Comparison of ENCODE assay signal across 9 cellular contexts in the genomic region with DNA sequence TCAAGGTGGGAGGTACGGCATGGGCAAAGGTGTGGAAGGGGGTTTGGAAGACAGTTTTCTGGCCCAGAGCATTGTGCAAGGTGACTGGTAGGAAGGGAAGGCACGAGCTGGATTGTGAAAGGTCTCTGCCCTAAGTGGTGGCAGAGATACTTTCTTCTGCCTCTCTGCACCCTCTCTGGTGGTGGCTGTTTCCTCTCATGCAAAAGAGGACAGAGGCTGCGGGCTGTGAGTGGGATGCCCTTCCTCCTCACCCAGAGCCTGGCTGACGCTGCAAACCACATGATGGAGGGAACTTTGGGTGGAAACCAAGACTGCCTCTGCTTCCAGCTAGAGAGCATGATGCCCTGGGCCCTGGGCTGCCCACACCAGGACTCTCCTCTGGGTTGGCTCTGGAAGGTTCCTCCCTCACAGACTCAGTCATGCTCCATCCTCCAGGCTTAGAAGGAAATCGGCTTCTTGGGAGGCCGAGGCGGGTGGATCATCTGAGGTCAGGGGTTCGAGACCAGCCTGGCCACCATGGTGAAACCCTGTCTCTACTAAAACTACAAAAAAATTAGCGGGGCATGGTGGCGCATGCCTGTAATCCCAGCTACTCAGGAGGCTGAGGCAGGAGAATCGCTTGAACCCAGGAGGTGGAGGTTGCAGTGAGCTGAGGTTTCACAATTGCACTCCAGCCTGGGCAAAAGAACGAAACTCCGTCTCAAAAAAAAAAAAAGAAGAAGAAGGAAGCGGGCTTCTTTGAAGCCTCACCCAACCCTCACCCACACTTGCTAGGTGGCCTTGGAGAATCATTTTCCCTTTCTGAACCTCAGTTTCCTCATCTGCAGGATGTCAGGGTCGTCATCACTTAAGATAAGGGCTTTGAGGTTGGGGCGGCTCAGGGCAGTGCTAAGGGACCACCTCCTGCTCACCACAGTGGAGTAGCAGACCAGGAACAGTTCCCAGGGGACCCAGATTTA. TPM values are rescaled to one million over a fixed set of nuclear protein-coding genes. Genes with fewer than 3 reads are reported as not detected.
A peak's percentile ranks its signal among the peaks of the same experiment; 100 is the strongest.
DNase-seq lines count a peak whose midpoint lies in the region; ATAC-seq and TF ChIP-seq lines count a peak whose summit lies in the region.
"Had no signal": no experiment of that assay in that cellular context is flagged by ENCODE, and none has a peak within 500 bp of the region (broad histone marks: within the 10 kb centered on the region; RNA-seq: fewer than 3 reads in every experiment).

No MANE protein-coding gene starts in this region.

- no peaks in the 10 kb centered on the region for H3K4me1 ChIP-seq in lung (ENCODE audit: control insufficient read depth in 2 of 2, insufficient read depth in 2 of 2, low read length in 2 of 2)
- H3K4me1 ChIP-seq in testis, result no peaks in the 10 kb centered on the region
- no peaks in the 10 kb centered on the region for H3K4me1 ChIP-seq in ovary (ENCODE audit: insufficient read depth)
- no peaks in the 10 kb centered on the region for H3K4me1 ChIP-seq in uterus

- intact Hi-C loops in testis (cut with DNase I; ENCODE audit: low total_unique reads) (no loop called here), ovary (cut with DNase I) (no loop called here), uterus (cut with DNase I; ENCODE audit: low total_unique reads) (no loop called here)

- H3K27ac ChIP-seq in lung (ENCODE audit: low read depth in 1 of 2, low read length in 1 of 2), result no peak overlapping the region
- no peak overlapping the region for H3K27ac ChIP-seq in testis
- H3K27ac ChIP-seq in ovary, result no peak overlapping the region
- H3K27ac ChIP-seq in uterus, result no peak overlapping the region

- no peaks in the 10 kb centered on the region for H3K36me3 ChIP-seq in lung (ENCODE audit: control insufficient read depth in 2 of 2, insufficient read depth in 2 of 2, low read length in 2 of 2)
- H3K36me3 ChIP-seq in testis (ENCODE audit: low read depth, missing control alignments), result no peaks in the 10 kb centered on the region
- no peaks in the 10 kb centered on the region for H3K36me3 ChIP-seq in ovary
- no peaks in the 10 kb centered on the region for H3K36me3 ChIP-seq in uterus

- DNase-seq in GM20000 (ENCODE audit: low spot score) (peak; percentile 55), activated T-cell treated with anti-CD3 and anti-CD28 coated beads for 24 hours (ENCODE audit: low read depth) (peak; percentile 71), lung (ENCODE audit: low spot score) (peak; percentile 56), testis (peak; percentile 41), ovary (no peak), uterus (no peak), A172 (ENCODE audit: low spot score) (no peak)
- peak; percentile 82 for DNase-seq in Jurkat, Clone E6-1 (ENCODE audit: low read depth, low spot score)

- H3K9me3 ChIP-seq in lung (ENCODE audit: control insufficient read depth in 2 of 2, insufficient read depth in 1 of 2, low read length in 1 of 2), result no peaks in the 10 kb centered on the region
- H3K9me3 ChIP-seq in testis, result no peaks in the 10 kb centered on the region
- H3K9me3 ChIP-seq in ovary, result no peaks in the 10 kb centered on the region
- no peaks in the 10 kb centered on the region for H3K9me3 ChIP-seq in uterus

- TF ChIP-seq CTCF in GM20000 (IDR thresholded peaks at IDR 0.05; ENCODE audit: extremely low read depth, missing control alignments), result no peak
- no peak for TF ChIP-seq CTCF in lung (IDR thresholded peaks at IDR 0.05; ENCODE audit: control extremely low read depth, extremely low read depth)
- TF ChIP-seq CTCF in testis (IDR thresholded peaks at IDR 0.05), result no peak
- TF ChIP-seq CTCF in ovary (IDR thresholded peaks at IDR 0.05), result no peak
- no peak for TF ChIP-seq CTCF in uterus (IDR thresholded peaks at IDR 0.05)

- no peak for TF ChIP-seq POLR2A in testis (IDR thresholded peaks at IDR 0.05)
- TF ChIP-seq POLR2A in ovary (IDR thresholded peaks at IDR 0.05), result no peak
- no peak for TF ChIP-seq POLR2A in uterus (IDR thresholded peaks at IDR 0.05)

- ATAC-seq in lung (ENCODE audit: insufficient read depth, low FRiP score), result peak; percentile 67

- 40 to 64% methylated on average over 16 of the region's 16 CpGs for WGBS in lung, 2 donors
- 82 to 88% methylated on average over 15 to 16 of the region's 16 CpGs for WGBS in testis, 2 donors
- 85 to 91% (median 85%) methylated on average over 16 of the region's 16 CpGs for WGBS in ovary, 3 donors

- H3K27me3 ChIP-seq in lung (ENCODE audit: control insufficient read depth, insufficient read depth) (no peaks in the 10 kb centered on the region), testis (no peaks in the 10 kb centered on the region), ovary (no peaks in the 10 kb centered on the region), uterus (no peaks in the 10 kb centered on the region)

- TF ChIP-seq EP300 in ovary (IDR thresholded peaks at IDR 0.05), result no peak

- no peak overlapping the region for H3K4me3 ChIP-seq in Jurkat, Clone E6-1 (ENCODE audit: low read length)
- H3K4me3 ChIP-seq in lung (no peak overlapping the region), testis (no peak overlapping the region), ovary (no peak overlapping the region), uterus (no peak overlapping the region)

RNA-seq across cellular contexts. Expression of a gene that starts 8.3 kb away (rescaled TPM):
- polyA plus RNA-seq in Jurkat, Clone E6-1 (2012; ENCODE audit: insufficient read depth, insufficient read length), result 10.3 TPM
- total RNA-seq in lung, result 10 to 100 TPM; 12.4 to 27.8 TPM
- polyA plus RNA-seq in lung, result 10 to 100 TPM; 13.4 to 39.6 TPM
- 1 to 10 TPM; 5.0 to 8.6 TPM for total RNA-seq in testis
- 7.9 TPM for polyA plus RNA-seq in testis (ENCODE audit: insufficient read depth, low read depth, low replicate concordance)
- total RNA-seq in ovary, result 10 to 100 TPM in 1 of 7 donors, 1 to 10 TPM in 6; 1.8 to 10.9 (median 3.7) TPM
- polyA plus RNA-seq in ovary, result 1 to 10 TPM; 1.4 to 2.4 TPM
- 1 to 10 TPM in 3 of 4 donors, not detected in 1; 1.3 to 10.0 (median 4.7) TPM for total RNA-seq in uterus
- 0.33 and 1.0 TPM in 2 replicates for total RNA-seq in A172 (2014; rRNA removed; shearing (Covaris generic))
- total RNA-seq: M059J had no signal

Comparison
In these comparisons a context has a peak if more than half of its experiments do, and no peak if none do; other contexts are left out.
1. DNase-seq: peak in GM20000 (single experiment), Jurkat, Clone E6-1 (single experiment), activated T-cell treated with anti-CD3 and anti-CD28 coated beads for 24 hours (single experiment), lung (single experiment) and testis (single experiment); none in ovary (0 of 5), uterus (0 of 2) and A172 (single experiment).